In the genomic region with DNA sequence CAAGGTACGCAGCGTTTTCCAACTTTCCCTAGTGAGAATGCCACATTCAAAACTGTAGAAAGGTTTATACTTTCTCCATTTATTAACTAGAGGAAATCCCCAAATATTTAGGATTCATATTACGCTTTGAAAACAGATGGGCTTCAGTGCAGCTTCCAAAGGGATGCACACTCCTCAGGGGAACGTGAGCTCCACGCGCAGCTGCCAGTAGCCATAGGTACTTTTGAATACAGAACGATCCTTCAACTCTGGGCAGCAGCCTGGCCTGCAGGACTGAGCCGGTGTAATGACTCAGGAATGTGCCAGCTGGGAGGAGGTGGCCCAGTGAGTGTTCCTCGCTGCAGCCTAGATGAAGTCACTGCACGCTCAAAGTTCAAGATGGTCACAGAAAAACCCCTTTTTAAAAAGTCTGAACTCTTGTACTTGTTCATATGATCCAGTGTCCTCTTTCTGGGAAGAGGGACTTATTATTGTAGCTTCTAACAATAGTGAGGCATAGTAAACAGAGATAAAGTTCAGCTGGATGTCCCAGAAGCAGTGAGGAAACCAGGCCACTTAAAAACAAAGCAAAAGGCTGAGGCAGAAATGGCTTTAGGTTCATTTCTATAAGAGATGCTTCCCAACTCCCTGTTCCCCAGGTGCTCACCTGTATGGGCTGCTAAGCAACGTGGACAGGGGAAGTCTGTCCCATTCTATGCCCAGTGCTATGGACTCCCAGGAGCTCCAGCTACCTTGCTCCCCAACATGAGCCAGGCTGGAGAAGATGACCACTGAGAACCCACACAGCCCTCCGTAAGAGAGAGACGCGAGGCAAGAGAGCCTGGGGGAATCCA, we compare ENCODE assay signal across 9 cellular contexts.
DNase-seq lines count a peak whose midpoint lies in the region; ATAC-seq, FAIRE-seq and TF ChIP-seq lines count a peak whose summit lies in the region.
"Had no signal": no experiment of that assay in that cellular context is flagged by ENCODE, and none has a peak within 500 bp of the region (broad histone marks: within the 10 kb centered on the region; RNA-seq: fewer than 3 reads in every experiment).

No MANE protein-coding gene starts in this region.

- CTCF ChIA-PET in BJ (lab: Yijun Ruan, JAX), result interaction anchor here (2.3 kb wide), 1 partner anchor 10 kb away, joined by 6 read pairs; no protein-coding TSS in a partner anchor

- H3K27ac Mint-ChIP-seq in neural crest cell (ENCODE audit: unreplicated experiment) (peak overlapping the region; percentile 79), CD14-positive monocyte (no peak overlapping the region)
- H3K27ac Mint-ChIP-seq in activated T-cell treated with anti-CD3 and anti-CD28 coated beads, Interleukin-2, amount 50 U/mL, for 72 hours, result no peak overlapping the region

- H3K36me3 ChIP-seq in BJ (ENCODE audit: control insufficient read depth, insufficient read depth, low read length) (no peaks in the 10 kb centered on the region), fibroblast of lung (ENCODE audit: control insufficient read depth, insufficient read depth, low read length) (no peaks in the 10 kb centered on the region)

- H2AFZ ChIP-seq in fibroblast of lung (ENCODE audit: low read length), result peak overlapping the region; percentile 9

- peaks cover 16% of the 10 kb centered on the region for H3K4me1 ChIP-seq in fibroblast of lung (ENCODE audit: control insufficient read depth, extremely low read depth, insufficient read depth, low read length)

- no peak overlapping the region for H3K4me3 ChIP-seq in BJ (ENCODE audit: low read depth, low read length)
- no peak overlapping the region for H3K4me3 ChIP-seq in fibroblast of lung (replicated peaks in 1 of 4; ENCODE audit: control extremely low read depth in 1 of 4, insufficient read depth in 1 of 4, low read depth in 3 of 4, low read length in 4 of 4)

- peak overlapping the region; percentile 77 for H3K4me2 ChIP-seq in fibroblast of lung (ENCODE audit: extremely low read depth, insufficient read depth, low read length)

- no peaks in the 10 kb centered on the region for H3K27me3 ChIP-seq in BJ (ENCODE audit: control insufficient read depth, insufficient read depth, low read length)
- H3K27me3 ChIP-seq in fibroblast of lung (ENCODE audit: control insufficient read depth, insufficient read depth, low read length), result no peaks in the 10 kb centered on the region

- no peaks in the 10 kb centered on the region for H3K79me2 ChIP-seq in fibroblast of lung (ENCODE audit: control insufficient read depth, insufficient read depth, low read length)

- H3K4me3 Mint-ChIP-seq in neural crest cell (no peak overlapping the region), CD14-positive monocyte (no peak overlapping the region)
- H3K4me3 Mint-ChIP-seq in activated T-cell treated with anti-CD3 and anti-CD28 coated beads, Interleukin-2, amount 50 U/mL, for 72 hours, result no peak overlapping the region

- H3K27me3 Mint-ChIP-seq in neural crest cell (ENCODE audit: low read depth) (no peaks in the 10 kb centered on the region), CD14-positive monocyte (ENCODE audit: low read depth in 3 of 3) (peaks cover 0 to 3% (median 2%) of the 10 kb centered on the region in 3 donors)
- peaks cover 67% of the 10 kb centered on the region for H3K27me3 Mint-ChIP-seq in activated T-cell treated with anti-CD3 and anti-CD28 coated beads, Interleukin-2, amount 50 U/mL, for 72 hours (ENCODE audit: low read depth)

- POLR2A ChIA-PET in BJ (lab: Charles Lee), result interaction anchor here (0.6 kb wide), 1 partner anchor 144 kb away, joined by 3 read pairs; no protein-coding TSS in a partner anchor

- no peaks in the 10 kb centered on the region for H3K9me3 Mint-ChIP-seq in neural crest cell
- no peaks in the 10 kb centered on the region for H3K9me3 Mint-ChIP-seq in activated T-cell treated with anti-CD3 and anti-CD28 coated beads, Interleukin-2, amount 50 U/mL, for 72 hours
- H3K9me3 Mint-ChIP-seq in CD14-positive monocyte, result peaks cover 0 to 6% (median 0%) of the 10 kb centered on the region in 7 donors

- ATAC-seq in activated T-cell treated with anti-CD3 and anti-CD28 coated beads, Interleukin-2, amount 50 U/mL, for 72 hours (replicated peaks in 1 of 2), result no peak

- peaks cover 3% of the 10 kb centered on the region for H3K36me3 Mint-ChIP-seq in neural crest cell (ENCODE audit: low read depth)
- H3K36me3 Mint-ChIP-seq in activated T-cell treated with anti-CD3 and anti-CD28 coated beads, Interleukin-2, amount 50 U/mL, for 72 hours (ENCODE audit: insufficient read depth in 2 of 2), result no peaks in the 10 kb centered on the region
- H3K36me3 Mint-ChIP-seq in CD14-positive monocyte, result peaks cover 18 to 31% of the 10 kb centered on the region in 2 donors

- intact Hi-C loops in CD14-positive monocyte (cut with micrococcal nuclease), result no loop called here

- peak overlapping the region; percentile 47 for H3K9ac ChIP-seq in fibroblast of lung (ENCODE audit: insufficient read depth, low read length)

- H3K27ac ChIP-seq in fibroblast of lung (ENCODE audit: insufficient read depth, low read length), result peak overlapping the region; percentile 96

- peak; percentile 25 for FAIRE-seq in RCC 7860 (lab: Jason Lieb, UNC)

- TF ChIP-seq CTCF in BJ (IDR thresholded peaks at IDR 0.05; ENCODE audit: insufficient read depth, low read depth, low read length), result no peak
- no peak for TF ChIP-seq CTCF in fibroblast of lung (conservative IDR thresholded peaks at IDR 0.05 in 1 of 2, IDR thresholded peaks at IDR 0.05 in 1 of 2; ENCODE audit: low read depth in 1 of 2, low read length in 2 of 2)
- TF ChIP-seq CTCF in neural crest cell (conservative IDR thresholded peaks at IDR 0.05), result no peak
- no peak for TF ChIP-seq CTCF in CD14-positive monocyte (IDR thresholded peaks at IDR 0.05)

- no peaks in the 10 kb centered on the region for H3K9me3 ChIP-seq in fibroblast of lung (ENCODE audit: control insufficient read depth, insufficient read depth, low read depth, low read length)

- H3K4me1 Mint-ChIP-seq in neural crest cell, result peaks cover 22% of the 10 kb centered on the region
- no peaks in the 10 kb centered on the region for H3K4me1 Mint-ChIP-seq in activated T-cell treated with anti-CD3 and anti-CD28 coated beads, Interleukin-2, amount 50 U/mL, for 72 hours (ENCODE audit: low read depth)
- H3K4me1 Mint-ChIP-seq in CD14-positive monocyte, result peaks cover 2% of the 10 kb centered on the region

- no peaks in the 10 kb centered on the region for H4K20me1 ChIP-seq in fibroblast of lung (ENCODE audit: control insufficient read depth, extremely low read depth, insufficient read depth, low read length)

- DNase-seq in BJ (ENCODE audit: low read depth) (peak; percentile 44), RCC 7860 (ENCODE audit: low spot score) (peak; percentile 79), fibroblast of lung (ENCODE audit: low read depth in 2 of 2) (peak; percentile 83 to 94), neural crest cell (ENCODE audit: low read depth, low spot score) (no peak), DMS79 (lab: John Stamatoyannopoulos, UW) (no peak), CD14-positive monocyte (ENCODE audit: low spot score) (no peak)
- no peak for DNase-seq in stimulated activated naive CD4-positive, alpha-beta T cell (lab: John Stamatoyannopoulos, UW)
- no peak for DNase-seq in activated T-cell treated with anti-CD3 and anti-CD28 coated beads, Interleukin-2, amount 50 U/mL, for 72 hours
- DNase-seq: T-helper 1 cell had no signal

Comparison
In these comparisons a context has a peak if more than half of its experiments do, and no peak if none do; other contexts are left out.
1. DNase-seq: peak in BJ (single experiment), RCC 7860 (single experiment) and fibroblast of lung (2 of 2); none in neural crest cell (single experiment), stimulated activated naive CD4-positive, alpha-beta T cell (0 of 6), DMS79 (single experiment), activated T-cell treated with anti-CD3 and anti-CD28 coated beads, Interleukin-2, amount 50 U/mL, for 72 hours (0 of 2) and CD14-positive monocyte (single experiment).